2 cellular contexts compared by ENCODE assay signal in genomic region chr22:35719212-35719869, GRCh38.
TF ChIP-seq lines count a peak whose summit lies in the region.

No MANE protein-coding gene starts in this region.

TF ChIP-seq in HCT116, 20 proteins besides CTCF, POLR2A, EP300 and RAD21:
- no peak for TF ChIP-seq CEBPB (IDR thresholded peaks at IDR 0.05; ENCODE audit: low read depth)
- TF ChIP-seq EZH2phosphoT487 (IDR thresholded peaks at IDR 0.05; ENCODE audit: borderline replicate concordance): no peak
- TF ChIP-seq ZFX (IDR thresholded peaks at IDR 0.05): no peak
- TF ChIP-seq SIN3A (IDR thresholded peaks at IDR 0.05; ENCODE audit: low read depth): no peak
- TF ChIP-seq EGR1 (IDR thresholded peaks at IDR 0.05; ENCODE audit: low read depth): no peak
- TF ChIP-seq SRF (IDR thresholded peaks at IDR 0.05; ENCODE audit: low read depth): no peak
- no peak for TF ChIP-seq EZH2 (IDR thresholded peaks at IDR 0.05)
- no peak for TF ChIP-seq ZBTB33 (IDR thresholded peaks at IDR 0.05; ENCODE audit: extremely low read depth, insufficient replicate concordance, low read length)
- TF ChIP-seq POLR2AphosphoS5 (IDR thresholded peaks at IDR 0.05; ENCODE audit: low read depth, low read length): no peak
- TF ChIP-seq CBX3 (IDR thresholded peaks at IDR 0.05; ENCODE audit: low read depth): no peak

TF ChIP-seq in K562, 482 proteins besides CTCF, POLR2A, EP300 and RAD21:
- TF ChIP-seq RFX1 (IDR thresholded peaks at IDR 0.05): no peak
- TF ChIP-seq LCOR (CRISPR knock-in tag; IDR thresholded peaks at IDR 0.05): no peak
- TF ChIP-seq MCM7 (IDR thresholded peaks at IDR 0.05): no peak
- TF ChIP-seq TEAD2 (tag; IDR thresholded peaks at IDR 0.05): no peak
- no peak for TF ChIP-seq HOMEZ (CRISPR knock-in tag; IDR thresholded peaks at IDR 0.05)
- no peak for TF ChIP-seq CREBBP (IDR thresholded peaks at IDR 0.05; ENCODE audit: low read depth, low read length)
- no peak for TF ChIP-seq HNRNPK (IDR thresholded peaks at IDR 0.05; ENCODE audit: low read depth, low read length, poor library complexity, severe bottlenecking)
- no peak for TF ChIP-seq FOXA1 (IDR thresholded peaks at IDR 0.05; ENCODE audit: borderline replicate concordance)
- TF ChIP-seq PKNOX1 (IDR thresholded peaks at IDR 0.05): peak; percentile 41
- TF ChIP-seq SP2 (IDR thresholded peaks at IDR 0.05; ENCODE audit: extremely low read depth, low read depth, low read length, poor library complexity, severe bottlenecking): no peak
- peak; percentile 8 for TF ChIP-seq PRDM10 (IDR thresholded peaks at IDR 0.05; ENCODE audit: partially characterized antibody)
- TF ChIP-seq MGA (IDR thresholded peaks at IDR 0.05): no peak
- no peak for TF ChIP-seq CBX1 (IDR thresholded peaks at IDR 0.05; ENCODE audit: low read depth)
- TF ChIP-seq MYC (IDR thresholded peaks at IDR 0.05; ENCODE audit: low read depth, low read length): no peak
- no peak for TF ChIP-seq MYC (CRISPR knock-in tag; IDR thresholded peaks at IDR 0.05; ENCODE audit: borderline replicate concordance, low read depth)
- no peak for TF ChIP-seq DDX20 (tag; IDR thresholded peaks at IDR 0.05; ENCODE audit: low read depth)
